In genomic region chr19:53157601-53158000, GRCh38 we compare ENCODE assay signal across 1 cellular context.
TF ChIP-seq lines count a peak whose summit lies in the region.

No MANE protein-coding gene starts in this region.

TF ChIP-seq in K562, 482 proteins besides CTCF, POLR2A, EP300 and RAD21 (continued from another document):
- no peak for TF ChIP-seq STAT6 (CRISPR knock-in tag; IDR thresholded peaks at IDR 0.05)
